25 cellular contexts compared by ENCODE assay signal in genomic region chr13:86559915-86560314, GRCh38.
DNase-seq lines count a peak whose midpoint lies in the region; ATAC-seq, FAIRE-seq and TF ChIP-seq lines count a peak whose summit lies in the region.
"Had no signal": no experiment of that assay in that cellular context is flagged by ENCODE, and none has a peak within 500 bp of the region (broad histone marks: within the 10 kb centered on the region; RNA-seq: fewer than 3 reads in every experiment).

No MANE protein-coding gene starts in this region.

- BruUV-seq in GM12878 (replicated peaks; lab: Mats Ljungman, UMichigan), result no TSS peak

- no peaks in the 10 kb centered on the region for H3K9me2 ChIP-seq in Loucy (replicated peaks; ENCODE audit: low read depth, low read length)
- H3K9me2 ChIP-seq: SK-N-SH had no signal

- no peak for TF ChIP-seq EP300 in GM12878 (IDR thresholded peaks at IDR 0.05; ENCODE audit: borderline replicate concordance in 1 of 2, control insufficient read depth in 1 of 2, low read depth in 2 of 2, low read length in 2 of 2)

- H3K4me3 ChIP-seq in Loucy (ENCODE audit: low read length, poor library complexity, severe bottlenecking), result no peak overlapping the region
- H3K4me3 ChIP-seq in GM12878, result no peak overlapping the region
- H3K4me3 ChIP-seq: Peyer's patch, thoracic aorta had no signal

- no peaks in the 10 kb centered on the region for H3K79me2 ChIP-seq in Loucy (ENCODE audit: insufficient read depth, low read length)
- no peaks in the 10 kb centered on the region for H3K79me2 ChIP-seq in GM12878 (ENCODE audit: control insufficient read depth, insufficient read depth, low read length)
- H3K79me2 ChIP-seq: parathyroid adenoma had no signal

- intact Hi-C loops in GM12878 (cut with micrococcal nuclease; ENCODE audit: unreplicated experiment), result no loop called here

- H3K4me1 ChIP-seq in Loucy (ENCODE audit: insufficient read depth, low read length, poor library complexity, severe bottlenecking) (no peaks in the 10 kb centered on the region), GM12878 (ENCODE audit: control insufficient read depth, insufficient read depth, low read length) (no peaks in the 10 kb centered on the region)
- H3K4me1 ChIP-seq: parathyroid adenoma, Peyer's patch had no signal

- FAIRE-seq in D721Med (lab: Jason Lieb, UNC) (peak; percentile 67), GM12878 (lab: Jason Lieb, UNC) (no peak)
- FAIRE-seq: endometrium, GM19239, keratinocyte had no signal

- DNase-seq in D721Med (ENCODE audit: insufficient read length, low spot score) (no peak), NCI-H2227 treated with DMSO at 0.1 percent for 48 hours (lab: John Stamatoyannopoulos, UW) (peak; percentile 9), GM12878 (ENCODE audit: low read depth, low spot score) (no peak), amygdala (lab: John Stamatoyannopoulos, UW) (no peak), UCSD-AML1 (lab: John Stamatoyannopoulos, UW; ENCODE audit: unreplicated experiment) (no peak)
- DNase-seq in activated naive CD4-positive, alpha-beta T cell treated with anti-CD3 and anti-CD28 coated beads, Interleukin-2, amount 50 U/mL, for 16 hours, result no peak
- no peak for DNase-seq in stimulated activated CD4-positive, alpha-beta T cell treated with anti-CD3 and anti-CD28 coated beads, Interleukin-12 subunit alpha, Interleukin-12 subunit beta, amount 100 ng/mL, for 4 hours
- DNase-seq: ACHN; activated CD4-positive, alpha-beta T cell treated with anti-CD3 and anti-CD28 coated beads for 1 hour; activated T-cell treated with anti-CD3 and anti-CD28 coated beads, Interleukin-2, amount 50 U/mL, for 72 hours; C1 segment of cervical spinal cord; DMS 273 treated with DMSO at 0.1 percent for 48 hours; H7; hippocampal formation; naive B cell; Peyer's patch; SK-N-SH had no signal

- no peak for TF ChIP-seq RAD21 in GM12878 (IDR thresholded peaks at IDR 0.05; ENCODE audit: insufficient read depth, low read depth, low read length)

- TF ChIP-seq POLR2A in GM12878 (IDR thresholded peaks at IDR 0.05; ENCODE audit: low read depth, low read length), result no peak

- H2AFZ ChIP-seq in Loucy (ENCODE audit: low read length) (0 out of 2 replicates have a peak overlapping the region, but pooled peaks have one; percentile 51), GM12878 (ENCODE audit: control insufficient read depth, low read depth, low read length) (no peak overlapping the region)
- H2AFZ ChIP-seq: parathyroid adenoma had no signal

- H3K4me2 ChIP-seq in Loucy (ENCODE audit: low read depth, low read length, poor library complexity, severe bottlenecking), result no peak overlapping the region
- H3K4me2 ChIP-seq in GM12878 (ENCODE audit: control insufficient read depth, insufficient read depth), result no peak overlapping the region
- H3K4me2 ChIP-seq: SK-N-SH had no signal

- H3K9ac ChIP-seq in Loucy (ENCODE audit: low read depth, low read length, poor library complexity, severe bottlenecking) (no peak overlapping the region), GM12878 (ENCODE audit: control insufficient read depth, insufficient read depth, low read length) (no peak overlapping the region)
- H3K9ac ChIP-seq: parathyroid adenoma, SK-N-SH had no signal

- no peak overlapping the region for H3K27ac ChIP-seq in GM12878 (ENCODE audit: control insufficient read depth, insufficient read depth)
- H3K27ac ChIP-seq: parathyroid adenoma, Peyer's patch, thoracic aorta had no signal

- WGBS in GM12878 (ENCODE audit: insufficient coverage, insufficient replicate concordance, low lambda C conversion rate, missing lambda C conversion rate), result 0% methylated on average over 1 of the region's 1 CpG

- CTCF ChIA-PET in GM12878 (lab: Yijun Ruan, JAX), result no interaction called here

- no peak for TF ChIP-seq CTCF in D721Med (IDR thresholded peaks at IDR 0.05; ENCODE audit: insufficient read depth, missing control alignments)
- no peak for TF ChIP-seq CTCF in Loucy (conservative IDR thresholded peaks at IDR 0.05; ENCODE audit: low read length)
- TF ChIP-seq CTCF in GM12878 (IDR thresholded peaks at IDR 0.05 in 2 of 3, conservative IDR thresholded peaks at IDR 0.05 in 1 of 3; ENCODE audit: control insufficient read depth in 2 of 3, extremely low read depth in 1 of 3, insufficient read depth in 1 of 3, low read depth in 3 of 3, low read length in 3 of 3), result no peak

- no peak for ATAC-seq in GM12878
- ATAC-seq: activated T-cell treated with anti-CD3 and anti-CD28 coated beads, Interleukin-2, amount 50 U/mL, for 72 hours; sciatic nerve; stimulated activated memory B cell treated with anti-CD40 and anti-IgM and Interleukin-4, amounts not matched to agents 10 μg/mL and 1 μg/mL and 100 μg/mL, for 72 hours had no signal

- POLR2A ChIA-PET in GM12878 (lab: Charles Lee), result no interaction called here

- SMC1A ChIA-PET in GM12878 (lab: Charles Lee; ENCODE audit: uncharacterized antibody, unreplicated experiment), result interaction anchor here (0.7 kb wide), 1 partner anchor 966 kb away, joined by 3 read pairs; no protein-coding TSS in a partner anchor

- H3K9me3 ChIP-seq in Loucy (ENCODE audit: insufficient read depth, low read depth, low read length) (no peaks in the 10 kb centered on the region), GM12878 (replicated peaks; ENCODE audit: control insufficient read depth, insufficient read depth, low read length) (no peaks in the 10 kb centered on the region)
- H3K9me3 ChIP-seq: Peyer's patch, SK-N-SH, thoracic aorta had no signal

- H3K36me3 ChIP-seq in Loucy (ENCODE audit: insufficient read depth, low read length), result no peaks in the 10 kb centered on the region
- H3K36me3 ChIP-seq in GM12878 (ENCODE audit: control insufficient read depth in 2 of 2, insufficient read depth in 2 of 2, low read length in 1 of 2), result no peaks in the 10 kb centered on the region
- H3K36me3 ChIP-seq: Peyer's patch, thoracic aorta had no signal

- H4K20me1 ChIP-seq in Loucy (ENCODE audit: insufficient read depth, low read length, poor library complexity, severe bottlenecking) (no peaks in the 10 kb centered on the region), GM12878 (ENCODE audit: control insufficient read depth, insufficient read depth) (no peaks in the 10 kb centered on the region)

- H3F3A ChIP-seq in Loucy (ENCODE audit: low read depth), result no peaks in the 10 kb centered on the region

- RAD21 ChIA-PET in GM12878 (lab: Charles Lee; ENCODE audit: unreplicated experiment), result no interaction called here

- in situ Hi-C loops in GM12878 (cut with MboI), result no loop called here

- H3K27me3 ChIP-seq in Loucy (ENCODE audit: insufficient read depth, low read length, poor library complexity, severe bottlenecking) (no peaks in the 10 kb centered on the region), GM12878 (replicated peaks in 1 of 2; ENCODE audit: control insufficient read depth in 2 of 2, insufficient read depth in 2 of 2, low read length in 1 of 2) (no peaks in the 10 kb centered on the region)
- H3K27me3 ChIP-seq: Peyer's patch had no signal

TF ChIP-seq in GM12878, 131 proteins besides CTCF, POLR2A, EP300 and RAD21 (continues in another document):
- TF ChIP-seq STAT3 (IDR thresholded peaks at IDR 0.05; ENCODE audit: low read depth, low read length) (no peak), BCLAF1 (IDR thresholded peaks at IDR 0.05) (no peak), YBX1 (IDR thresholded peaks at IDR 0.05) (no peak), SKIL (IDR thresholded peaks at IDR 0.05; ENCODE audit: low read depth, poor library complexity, severe bottlenecking) (no peak), KLF5 (IDR thresholded peaks at IDR 0.05; ENCODE audit: partially characterized antibody) (no peak), BCL11A (IDR thresholded peaks at IDR 0.05; ENCODE audit: low read depth, low read length) (0 out of 2 replicates have a peak, but pooled peaks have one; percentile 12), USF1 (IDR thresholded peaks at IDR 0.05; ENCODE audit: borderline replicate concordance, extremely low read length, insufficient read depth, low read depth, low read length) (no peak)
